ENCODE assay signal across 7 cellular contexts in genomic region chr1:148918836-148919447, GRCh38.
DNase-seq lines count a peak whose midpoint lies in the region; ATAC-seq and TF ChIP-seq lines count a peak whose summit lies in the region.
"Not testable (repeated sequence)": the region's sequence is repeated elsewhere in the genome, so short reads cannot be mapped to it uniquely, and the experiment has no call there.

No MANE protein-coding gene starts in this region.

- RAD21 ChIA-PET in HCT116 (lab: Charles Lee; ENCODE audit: low non-redundant PET in 1 of 2, low total read pairs in 2 of 2, uncharacterized antibody in 2 of 2, unreplicated experiment in 2 of 2), result not testable (repeated sequence)

- not testable (repeated sequence) for H3K27ac ChIP-seq in HCT116 (ENCODE audit: low read depth, low read length)
- peak overlapping the region; percentile 73 for H3K27ac ChIP-seq in layer of hippocampus (ENCODE audit: low read depth, low read length)
- peak overlapping the region; percentile 78 to 83 (median 80) for H3K27ac ChIP-seq in gastrocnemius medialis

- not testable (repeated sequence) for DNase-seq in HCT116 (ENCODE audit: low read depth, low spot score); left cardiac atrium; gastrocnemius medialis
- DNase-seq in NCI-H69 (lab: John Stamatoyannopoulos, UW), result peak; percentile 23
- peak; percentile 39 for DNase-seq in SHP77 treated with DMSO at 0.1 percent for 48 hours (lab: John Stamatoyannopoulos, UW)
- DNase-seq in epithelial cell of esophagus (ENCODE audit: low read depth), result peak; percentile 2

- H3K4me3 ChIP-seq in HCT116 (replicated peaks in 1 of 2; ENCODE audit: low read depth in 1 of 2, low read length in 2 of 2); epithelial cell of esophagus (ENCODE audit: low read length); gastrocnemius medialis: not testable (repeated sequence)

- H2AFZ ChIP-seq in HCT116 (ENCODE audit: low read depth, low read length, poor library complexity, severe bottlenecking), result not testable (repeated sequence)

- H3K36me3 ChIP-seq in HCT116 (ENCODE audit: control insufficient read depth in 1 of 2, insufficient read depth in 2 of 2, low read length in 2 of 2); gastrocnemius medialis: not testable (repeated sequence)

- CTCF ChIA-PET in HCT116 (lab: Charles Lee), result not testable (repeated sequence)

- not testable (repeated sequence) for TF ChIP-seq RAD21 in HCT116 (IDR thresholded peaks at IDR 0.05; ENCODE audit: low read depth)

- ATAC-seq in HCT116 (peak; percentile 17; the same call in 1 of the 2 replicates), left cardiac atrium (peak; percentile 42 to 64), gastrocnemius medialis (peak; percentile 68 to 71)

- not testable (repeated sequence) for BruUV-seq in HCT116 (replicated peaks; lab: Mats Ljungman, UMichigan)

- H3K4me2 ChIP-seq in HCT116 (ENCODE audit: low read length), result not testable (repeated sequence)

- POLR2A ChIA-PET in HCT116 (lab: Charles Lee), result not testable (repeated sequence)

- in situ Hi-C loops in gastrocnemius medialis (cut with MboI; ENCODE audit: low sequenced_read_pairs in 4 of 4), result not testable (repeated sequence)

- H3K9ac ChIP-seq in HCT116 (ENCODE audit: low read length), result not testable (repeated sequence)

- not testable (repeated sequence) for TF ChIP-seq CTCF in HCT116 (IDR thresholded peaks at IDR 0.05 in 2 of 3, conservative IDR thresholded peaks at IDR 0.05 in 1 of 3; ENCODE audit: borderline replicate concordance in 1 of 3, insufficient read depth in 1 of 3, low read depth in 2 of 3, low read length in 2 of 3); epithelial cell of esophagus (IDR thresholded peaks at IDR 0.05; ENCODE audit: insufficient read depth, low read depth, low read length, missing control alignments); gastrocnemius medialis (IDR thresholded peaks at IDR 0.05 in 4 of 5, conservative IDR thresholded peaks at IDR 0.05 in 1 of 5)

- not testable (repeated sequence) for H4K20me1 ChIP-seq in HCT116 (ENCODE audit: insufficient read depth)

- H3K9me3 ChIP-seq in HCT116 (ENCODE audit: control insufficient read depth in 1 of 2, insufficient read depth in 1 of 2, low read depth in 1 of 2, low read length in 2 of 2); gastrocnemius medialis: not testable (repeated sequence)

- not testable (repeated sequence) for TF ChIP-seq POLR2A in HCT116 (IDR thresholded peaks at IDR 0.05; ENCODE audit: borderline replicate concordance, extremely low read depth, insufficient read depth, insufficient read length); gastrocnemius medialis (IDR thresholded peaks at IDR 0.05)

- H3K9me2 ChIP-seq in HCT116 (ENCODE audit: insufficient read depth), result not testable (repeated sequence)

- intact Hi-C loops in HCT116 (cut with micrococcal nuclease); left cardiac atrium (cut with DNase I); gastrocnemius medialis (cut with DNase I; ENCODE audit: low total_unique reads): not testable (repeated sequence)

- H3K79me2 ChIP-seq in HCT116 (ENCODE audit: insufficient read depth, low read length), result not testable (repeated sequence)

- H3K27me3 ChIP-seq in HCT116 (ENCODE audit: insufficient read depth, low read length); layer of hippocampus (ENCODE audit: control insufficient read depth, insufficient read depth, low read length); gastrocnemius medialis: not testable (repeated sequence)

- not testable (repeated sequence) for H3K4me1 ChIP-seq in HCT116 (ENCODE audit: control insufficient read depth in 1 of 2, insufficient read depth in 2 of 2, low read length in 2 of 2); gastrocnemius medialis

Comparison
In these comparisons a context has a peak if more than half of its experiments do, and no peak if none do; other contexts are left out.
1. ATAC-seq: peak in every context shown above with its lines; median percentile 70 in gastrocnemius medialis; 53 in left cardiac atrium; 17 in HCT116.